Comparison of ENCODE assay signal across 8 cellular contexts in genomic region chr3:139533781-139534443, GRCh38. TPM values are rescaled to one million over a fixed set of nuclear protein-coding genes. Genes with fewer than 3 reads are reported as not detected.
DNase-seq lines count a peak whose midpoint lies in the region; ATAC-seq and TF ChIP-seq lines count a peak whose summit lies in the region.

No MANE protein-coding gene starts in this region.

- H3K9me3 ChIP-seq in RWPE2 (ENCODE audit: severe bottlenecking) (no peaks in the 10 kb centered on the region), heart right ventricle (no peaks in the 10 kb centered on the region)

- no peaks in the 10 kb centered on the region for H3K9me3 Mint-ChIP-seq in Calu3 (ENCODE audit: low read depth, unreplicated experiment)

- H3K27ac Mint-ChIP-seq in Calu3 (ENCODE audit: unreplicated experiment), result peak overlapping the region; percentile 14

- H3K27ac ChIP-seq in RWPE2 (ENCODE audit: poor library complexity, severe bottlenecking) (peak overlapping the region; percentile 76), heart right ventricle (peak overlapping the region; percentile 7 to 89 (median 70)), temporal lobe (ENCODE audit: low read depth, low read length) (peak overlapping the region; percentile 89)

- WGBS in heart right ventricle, 2 donors, result 34 to 42% methylated on average over 15 of the region's 15 CpGs

- TF ChIP-seq CTCF in Calu3 (IDR thresholded peaks at IDR 0.05; ENCODE audit: unreplicated experiment) (no peak), RWPE2 (IDR thresholded peaks at IDR 0.05; ENCODE audit: poor library complexity, severe bottlenecking) (no peak), heart right ventricle (IDR thresholded peaks at IDR 0.05) (no peak)

- no peaks in the 10 kb centered on the region for H3K36me3 Mint-ChIP-seq in Calu3 (ENCODE audit: insufficient read depth, unreplicated experiment)

- H3K27me3 Mint-ChIP-seq in Calu3 (ENCODE audit: unreplicated experiment), result no peaks in the 10 kb centered on the region

- H3K4me1 Mint-ChIP-seq in Calu3 (ENCODE audit: low read depth, unreplicated experiment), result peaks cover 45% of the 10 kb centered on the region

- no peak for TF ChIP-seq POLR2A in erythroblast (IDR thresholded peaks at IDR 0.05; ENCODE audit: low read length)

- DNase-seq in Calu3, result no peak
- DNase-seq in RWPE2 (ENCODE audit: low spot score), result no peak
- peak; percentile 29 to 45 for DNase-seq in heart right ventricle
- DNase-seq in erythroblast (lab: John Stamatoyannopoulos, UW), result no peak
- no peak for DNase-seq in NCI-H1930 (lab: John Stamatoyannopoulos, UW)

- intact Hi-C loops in Calu3 (cut with micrococcal nuclease; ENCODE audit: unreplicated experiment), result no loop called here
- intact Hi-C loops in heart right ventricle (cut with DNase I), result no loop called here

- peaks cover 34% of the 10 kb centered on the region for H3K4me1 ChIP-seq in RWPE2 (ENCODE audit: insufficient read depth, poor library complexity, severe bottlenecking)
- peaks cover 12 to 73% (median 42%) of the 10 kb centered on the region in 9 donors for H3K4me1 ChIP-seq in heart right ventricle

- BruUV-seq in Calu3 (replicated peaks; lab: Mats Ljungman, UMichigan), result no TSS peak

- CTCF ChIA-PET in Calu3 (lab: Charles Lee), result interaction anchor here (1.0 to 2.0 kb wide), 3 partner anchors 21 to 72 kb away, joined by 3 to 6 read pairs (median 4); no protein-coding TSS in a partner anchor

- ATAC-seq in HG03025 (IDR thresholded peaks at IDR 0.05; ENCODE audit: low FRiP score, unreplicated experiment) (peak; percentile 42), RWPE2 (ENCODE audit: low read depth) (peak; percentile 64), heart right ventricle (peak in 6 of 8 donors; percentile 26 to 58 (median 44)), HG02610 (IDR thresholded peaks at IDR 0.05; ENCODE audit: unreplicated experiment) (no peak)

- H3K4me3 ChIP-seq in RWPE2 (ENCODE audit: severe bottlenecking), result no peak overlapping the region
- peak overlapping the region in 1 of 10 donors; percentile 9 for H3K4me3 ChIP-seq in heart right ventricle

- no peaks in the 10 kb centered on the region for H3K27me3 ChIP-seq in RWPE2 (ENCODE audit: insufficient read depth, poor library complexity, severe bottlenecking)
- H3K27me3 ChIP-seq in heart right ventricle, result peaks cover 0 to 18% (median 0%) of the 10 kb centered on the region in 7 donors

- H3K36me3 ChIP-seq in RWPE2 (ENCODE audit: low read depth) (no peaks in the 10 kb centered on the region), heart right ventricle (no peaks in the 10 kb centered on the region)

- H3K4me3 Mint-ChIP-seq in Calu3 (ENCODE audit: low read depth, unreplicated experiment), result no peak overlapping the region

RNA-seq across cellular contexts. Expression of gene RBP1, which starts 5.6 kb away (rescaled TPM):
- total RNA-seq in Calu3 (2022) (7.9 and 13.0 TPM in 2 replicates), heart right ventricle (10 to 100 TPM; 10.4 to 22.7 (median 15.8) TPM), temporal lobe (35.7 TPM)
- 10 to 100 TPM; 33.6 to 34.5 TPM for polyA plus RNA-seq in heart right ventricle

RNA-seq across cellular contexts. Expression of gene RBP2, which starts 57.6 kb away (rescaled TPM):
- not detected in 2 replicates for total RNA-seq in Calu3 (2022)
- not detected for total RNA-seq in heart right ventricle
- not detected for polyA plus RNA-seq in heart right ventricle
- total RNA-seq in temporal lobe, result not detected

Comparison
In these comparisons a context has a peak if more than half of its experiments do, and no peak if none do; other contexts are left out.
1. DNase-seq: peak in heart right ventricle (2 of 2); none in Calu3 (single experiment), RWPE2 (single experiment), erythroblast (0 of 2) and NCI-H1930 (0 of 2).
2. Peak in every context shown above with its lines, with median percentiles within 50 percentile points of each other: H3K27ac ChIP-seq.